1 cellular context compared by ENCODE assay signal in the genomic region with DNA sequence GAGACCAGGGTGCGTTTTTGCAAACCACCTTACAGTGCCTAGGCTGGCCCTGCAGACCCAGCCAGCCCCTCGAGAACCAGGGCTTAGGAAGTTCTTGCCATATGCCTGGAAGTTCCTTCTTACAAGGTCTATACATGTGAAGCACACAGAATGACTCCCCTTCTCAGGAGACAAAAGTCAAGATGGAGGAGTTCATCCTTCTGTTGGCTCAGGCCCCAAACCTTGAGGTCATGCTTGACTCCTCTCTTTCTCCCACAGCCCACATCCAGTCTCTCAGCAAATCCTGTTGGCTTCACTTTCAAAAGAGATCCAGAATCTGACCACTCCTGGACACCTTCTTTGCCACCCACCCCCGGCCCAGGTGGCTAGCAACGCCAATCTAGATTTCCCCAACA.
TF ChIP-seq lines count a peak whose summit lies in the region.

No MANE protein-coding gene starts in this region.

TF ChIP-seq in GM12878, 131 proteins besides CTCF, POLR2A, EP300 and RAD21:
- TF ChIP-seq FOXM1 (IDR thresholded peaks at IDR 0.05; ENCODE audit: low read depth, low read length) (no peak), PAX8 (IDR thresholded peaks at IDR 0.05) (no peak), EGR1 (IDR thresholded peaks at IDR 0.05; ENCODE audit: borderline replicate concordance in 1 of 2, low read depth in 2 of 2, low read length in 2 of 2) (no peak), FOS (IDR thresholded peaks at IDR 0.05; ENCODE audit: borderline replicate concordance, extremely low read depth, insufficient read length) (no peak), ZNF24 (IDR thresholded peaks at IDR 0.05) (no peak), LARP7 (IDR thresholded peaks at IDR 0.05) (no peak), ESRRA (IDR thresholded peaks at IDR 0.05; ENCODE audit: low read length) (no peak), ZNF274 (IDR thresholded peaks at IDR 0.05; ENCODE audit: insufficient read depth, insufficient read length) (no peak), STAT1 (conservative IDR thresholded peaks at IDR 0.05) (no peak), TARDBP (IDR thresholded peaks at IDR 0.05; ENCODE audit: borderline replicate concordance) (no peak)
- TF ChIP-seq, protein P1, sequence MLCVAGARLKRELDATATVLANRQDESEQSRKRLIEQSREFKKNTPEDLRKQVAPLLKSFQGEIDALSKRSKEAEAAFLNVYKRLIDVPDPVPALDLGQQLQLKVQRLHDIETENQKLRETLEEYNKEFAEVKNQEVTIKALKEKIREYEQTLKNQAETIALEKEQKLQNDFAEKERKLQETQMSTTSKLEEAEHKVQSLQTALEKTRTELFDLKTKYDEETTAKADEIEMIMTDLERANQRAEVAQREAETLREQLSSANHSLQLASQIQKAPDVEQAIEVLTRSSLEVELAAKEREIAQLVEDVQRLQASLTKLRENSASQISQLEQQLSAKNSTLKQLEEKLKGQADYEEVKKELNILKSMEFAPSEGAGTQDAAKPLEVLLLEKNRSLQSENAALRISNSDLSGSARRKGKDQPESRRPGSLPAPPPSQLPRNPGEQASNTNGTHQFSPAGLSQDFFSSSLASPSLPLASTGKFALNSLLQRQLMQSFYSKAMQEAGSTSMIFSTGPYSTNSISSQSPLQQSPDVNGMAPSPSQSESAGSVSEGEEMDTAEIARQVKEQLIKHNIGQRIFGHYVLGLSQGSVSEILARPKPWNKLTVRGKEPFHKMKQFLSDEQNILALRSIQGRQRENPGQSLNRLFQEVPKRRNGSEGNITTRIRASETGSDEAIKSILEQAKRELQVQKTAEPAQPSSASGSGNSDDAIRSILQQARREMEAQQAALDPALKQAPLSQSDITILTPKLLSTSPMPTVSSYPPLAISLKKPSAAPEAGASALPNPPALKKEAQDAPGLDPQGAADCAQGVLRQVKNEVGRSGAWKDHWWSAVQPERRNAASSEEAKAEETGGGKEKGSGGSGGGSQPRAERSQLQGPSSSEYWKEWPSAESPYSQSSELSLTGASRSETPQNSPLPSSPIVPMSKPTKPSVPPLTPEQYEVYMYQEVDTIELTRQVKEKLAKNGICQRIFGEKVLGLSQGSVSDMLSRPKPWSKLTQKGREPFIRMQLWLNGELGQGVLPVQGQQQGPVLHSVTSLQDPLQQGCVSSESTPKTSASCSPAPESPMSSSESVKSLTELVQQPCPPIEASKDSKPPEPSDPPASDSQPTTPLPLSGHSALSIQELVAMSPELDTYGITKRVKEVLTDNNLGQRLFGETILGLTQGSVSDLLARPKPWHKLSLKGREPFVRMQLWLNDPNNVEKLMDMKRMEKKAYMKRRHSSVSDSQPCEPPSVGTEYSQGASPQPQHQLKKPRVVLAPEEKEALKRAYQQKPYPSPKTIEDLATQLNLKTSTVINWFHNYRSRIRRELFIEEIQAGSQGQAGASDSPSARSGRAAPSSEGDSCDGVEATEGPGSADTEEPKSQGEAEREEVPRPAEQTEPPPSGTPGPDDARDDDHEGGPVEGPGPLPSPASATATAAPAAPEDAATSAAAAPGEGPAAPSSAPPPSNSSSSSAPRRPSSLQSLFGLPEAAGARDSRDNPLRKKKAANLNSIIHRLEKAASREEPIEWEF (IDR thresholded peaks at IDR 0.05; ENCODE audit: insufficient replicate concordance, low read depth, low read length), result no peak
- TF ChIP-seq, protein P2, sequence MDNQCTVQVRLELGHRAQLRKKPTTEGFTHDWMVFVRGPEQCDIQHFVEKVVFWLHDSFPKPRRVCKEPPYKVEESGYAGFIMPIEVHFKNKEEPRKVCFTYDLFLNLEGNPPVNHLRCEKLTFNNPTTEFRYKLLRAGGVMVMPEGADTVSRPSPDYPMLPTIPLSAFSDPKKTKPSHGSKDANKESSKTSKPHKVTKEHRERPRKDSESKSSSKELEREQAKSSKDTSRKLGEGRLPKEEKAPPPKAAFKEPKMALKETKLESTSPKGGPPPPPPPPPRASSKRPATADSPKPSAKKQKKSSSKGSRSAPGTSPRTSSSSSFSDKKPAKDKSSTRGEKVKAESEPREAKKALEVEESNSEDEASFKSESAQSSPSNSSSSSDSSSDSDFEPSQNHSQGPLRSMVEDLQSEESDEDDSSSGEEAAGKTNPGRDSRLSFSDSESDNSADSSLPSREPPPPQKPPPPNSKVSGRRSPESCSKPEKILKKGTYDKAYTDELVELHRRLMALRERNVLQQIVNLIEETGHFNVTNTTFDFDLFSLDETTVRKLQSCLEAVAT (IDR thresholded peaks at IDR 0.05), result no peak
- TF ChIP-seq, protein P3, sequence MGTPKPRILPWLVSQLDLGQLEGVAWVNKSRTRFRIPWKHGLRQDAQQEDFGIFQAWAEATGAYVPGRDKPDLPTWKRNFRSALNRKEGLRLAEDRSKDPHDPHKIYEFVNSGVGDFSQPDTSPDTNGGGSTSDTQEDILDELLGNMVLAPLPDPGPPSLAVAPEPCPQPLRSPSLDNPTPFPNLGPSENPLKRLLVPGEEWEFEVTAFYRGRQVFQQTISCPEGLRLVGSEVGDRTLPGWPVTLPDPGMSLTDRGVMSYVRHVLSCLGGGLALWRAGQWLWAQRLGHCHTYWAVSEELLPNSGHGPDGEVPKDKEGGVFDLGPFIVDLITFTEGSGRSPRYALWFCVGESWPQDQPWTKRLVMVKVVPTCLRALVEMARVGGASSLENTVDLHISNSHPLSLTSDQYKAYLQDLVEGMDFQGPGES (IDR thresholded peaks at IDR 0.05), result no peak
TF ChIP-seq in GM12878: peak in this region for 0.
